Comparison of ENCODE assay signal across 9 cellular contexts in genomic region chr20:34791289-34792020, GRCh38. TPM values are rescaled to one million over a fixed set of nuclear protein-coding genes. Genes with fewer than 3 reads are reported as not detected.
DNase-seq lines count a peak whose midpoint lies in the region; ATAC-seq and TF ChIP-seq lines count a peak whose summit lies in the region.
"Had no signal": no experiment of that assay in that cellular context is flagged by ENCODE, and none has a peak within 500 bp of the region (broad histone marks: within the 10 kb centered on the region; RNA-seq: fewer than 3 reads in every experiment).

No MANE protein-coding gene starts in this region.

- H3K27ac ChIP-seq in heart left ventricle, result peak overlapping the region in 9 of 12 donors; percentile 6 to 67 (median 33)

- peak; percentile 74 to 89 (median 86) for ATAC-seq in heart left ventricle
- ATAC-seq: Panc1 had no signal

- no peaks in the 10 kb centered on the region for H3K27me3 ChIP-seq in heart left ventricle

- H3K27me3 Mint-ChIP-seq in activated naive CD4-positive, alpha-beta T cell treated with anti-CD3 and anti-CD28 coated beads for 36 hours (ENCODE audit: low read depth), result no peaks in the 10 kb centered on the region

- no peak for TF ChIP-seq POLR2A in heart left ventricle (IDR thresholded peaks at IDR 0.05)

- no peaks in the 10 kb centered on the region for H3K9me3 Mint-ChIP-seq in activated naive CD4-positive, alpha-beta T cell treated with anti-CD3 and anti-CD28 coated beads for 36 hours

- WGBS in heart left ventricle, 4 donors, result 45 to 64% (median 58%) methylated on average over 2 of the region's 2 CpGs

- DNase-seq in SIG-M5 treated with dmso at 0.1 percent for 504 hours (lab: John Stamatoyannopoulos, UW; ENCODE audit: unreplicated experiment) (peak; percentile 86), SIG-M5 (lab: John Stamatoyannopoulos, UW) (no peak), OCI-M1 (lab: John Stamatoyannopoulos, UW) (peak; percentile 48), heart left ventricle (no peak), smooth muscle cell of the brain vasculature (ENCODE audit: low read depth, low spot score) (peak; percentile 24), mucosa of gallbladder (ENCODE audit: low spot score) (no peak), SHP77 (lab: John Stamatoyannopoulos, UW) (no peak)
- no peak for DNase-seq in activated naive CD4-positive, alpha-beta T cell treated with anti-CD3 and anti-CD28 coated beads for 36 hours

- peaks cover 0 to 43% (median 31%) of the 10 kb centered on the region in 9 donors for H3K36me3 ChIP-seq in heart left ventricle

- intact Hi-C loops in heart left ventricle (cut with DNase I), result no loop called here
- intact Hi-C loops in activated naive CD4-positive, alpha-beta T cell treated with anti-CD3 and anti-CD28 coated beads for 36 hours (cut with micrococcal nuclease), result no loop called here

- TF ChIP-seq CTCF in heart left ventricle (IDR thresholded peaks at IDR 0.05), result no peak

- H3K9me3 ChIP-seq in heart left ventricle, result no peaks in the 10 kb centered on the region

- no peak overlapping the region for H3K27ac Mint-ChIP-seq in activated naive CD4-positive, alpha-beta T cell treated with anti-CD3 and anti-CD28 coated beads for 36 hours

- CTCF ChIA-PET in activated naive CD4-positive, alpha-beta T cell treated with anti-CD3 and anti-CD28 coated beads for 36 hours (lab: Charles Lee), result interaction anchor here (0.6 kb wide), 1 partner anchor 40 kb away, joined by 3 read pairs; no protein-coding TSS in a partner anchor

- no peak overlapping the region for H3K4me3 ChIP-seq in heart left ventricle

- peaks cover 0 to 39% (median 16%) of the 10 kb centered on the region in 12 donors for H3K4me1 ChIP-seq in heart left ventricle

- peaks cover 1% of the 10 kb centered on the region for H3K36me3 Mint-ChIP-seq in activated naive CD4-positive, alpha-beta T cell treated with anti-CD3 and anti-CD28 coated beads for 36 hours (ENCODE audit: low read depth)

- H3K4me3 Mint-ChIP-seq in activated naive CD4-positive, alpha-beta T cell treated with anti-CD3 and anti-CD28 coated beads for 36 hours, result no peak overlapping the region

- peaks cover 14% of the 10 kb centered on the region for H3K4me1 Mint-ChIP-seq in activated naive CD4-positive, alpha-beta T cell treated with anti-CD3 and anti-CD28 coated beads for 36 hours (ENCODE audit: low read depth)

RNA-seq across cellular contexts. Expression of gene NCOA6, which starts 34.0 kb away (rescaled TPM):
- total RNA-seq in heart left ventricle (10 to 100 TPM; 13.0 to 34.0 (median 19.9) TPM), mucosa of gallbladder (33.5 TPM)
- 10 to 100 TPM; 13.9 to 22.7 TPM for polyA plus RNA-seq in heart left ventricle
- total RNA-seq in activated naive CD4-positive, alpha-beta T cell treated with anti-CD3 and anti-CD28 coated beads for 36 hours, result 10 to 100 TPM; 13.9 to 14.1 TPM

Comparison
In these comparisons a context has a peak if more than half of its experiments do, and no peak if none do; other contexts are left out.
1. DNase-seq: peak in SIG-M5 treated with dmso at 0.1 percent for 504 hours (single experiment), OCI-M1 (single experiment) and smooth muscle cell of the brain vasculature (single experiment); none in SIG-M5 (single experiment), heart left ventricle (0 of 5), mucosa of gallbladder (single experiment), activated naive CD4-positive, alpha-beta T cell treated with anti-CD3 and anti-CD28 coated beads for 36 hours (single experiment) and SHP77 (0 of 2).